Comparison of ENCODE assay signal across 8 cellular contexts in the genomic region with DNA sequence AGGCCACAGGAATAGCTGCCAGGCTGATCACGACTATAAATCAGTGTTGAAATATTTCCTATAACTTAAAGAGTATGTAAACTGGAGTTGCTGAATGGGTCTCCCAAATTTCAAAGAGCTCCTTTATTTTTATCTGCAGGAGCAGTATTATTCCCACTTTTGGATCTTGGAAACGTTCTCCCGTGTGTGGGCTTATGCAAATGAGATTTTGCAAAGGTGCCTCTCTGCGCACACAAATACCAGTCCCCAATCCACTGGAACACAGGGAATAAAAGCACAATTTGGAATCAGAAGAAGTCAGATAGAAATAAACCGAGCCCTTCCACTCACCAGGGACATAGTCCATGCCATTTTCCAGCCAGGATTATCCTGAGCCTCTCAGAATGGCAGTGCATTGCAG.
"Had no signal": no experiment of that assay in that cellular context is flagged by ENCODE, and none has a peak within 500 bp of the region (broad histone marks: within the 10 kb centered on the region; RNA-seq: fewer than 3 reads in every experiment).

No MANE protein-coding gene starts in this region.

- DNase-seq: GM23248, GOT3, H7, HFFc6, IMR-90, KG1 had no signal

- H3K27ac Mint-ChIP-seq: HFFc6 had no signal

- ATAC-seq: HCT116, K562 had no signal

- H2AFZ ChIP-seq: GM23248 had no signal

- H3K4me3 Mint-ChIP-seq: HFFc6 had no signal

- H3K27ac ChIP-seq: GM23248 had no signal

- H3K9ac ChIP-seq: GM23248 had no signal
